4 cellular contexts compared by ENCODE assay signal in genomic region chr7:99220388-99220787, GRCh38.
TF ChIP-seq lines count a peak whose summit lies in the region.

No MANE protein-coding gene starts in this region.

TF ChIP-seq in HEK293, 187 proteins besides CTCF, POLR2A, EP300 and RAD21:
- peak; percentile 93 for TF ChIP-seq ZNF121 (tag by site-specific recombination; IDR thresholded peaks at IDR 0.05)

TF ChIP-seq in WTC11, 78 proteins besides CTCF, POLR2A, EP300 and RAD21:
- TF ChIP-seq ZNF121 (CRISPR knock-in tag; IDR thresholded peaks at IDR 0.05): peak; percentile 53; the same call in 1 of the 2 replicates

TF ChIP-seq in K562, 482 proteins besides CTCF, POLR2A, EP300 and RAD21:
- TF ChIP-seq CXXC5 (CRISPR knock-in tag; IDR thresholded peaks at IDR 0.05) (0 out of 2 replicates have a peak, but pooled peaks have one; percentile 4), ZNF121 (CRISPR knock-in tag; conservative IDR thresholded peaks at IDR 0.05) (peak; percentile 94), BCOR (IDR thresholded peaks at IDR 0.05) (0 out of 2 replicates have a peak, but pooled peaks have one; percentile 28), KDM1A (IDR thresholded peaks at IDR 0.05) (0 out of 4 replicates have a peak, but pooled peaks of 1 of the 2 experiments have one; percentile 9)

TF ChIP-seq in HepG2, 621 proteins besides CTCF, POLR2A, EP300 and RAD21:
- peak; percentile 60; the same call in 1 of the 2 replicates for TF ChIP-seq ZNF121 (CRISPR knock-in tag; IDR thresholded peaks at IDR 0.05)
TF ChIP-seq in HepG2: peak in this region for 1; not testable (repeated sequence) for 620.
